In genomic region chr12:22598763-22599161, GRCh38 we compare ENCODE assay signal across 20 cellular contexts.
"Had no signal": no experiment of that assay in that cellular context is flagged by ENCODE, and none has a peak within 500 bp of the region (broad histone marks: within the 10 kb centered on the region; RNA-seq: fewer than 3 reads in every experiment).

No MANE protein-coding gene starts in this region.

- H3K27ac ChIP-seq: pancreas, prostate gland, tibial nerve had no signal

- ATAC-seq: activated CD8-positive, alpha-beta T cell treated with anti-CD3 and anti-CD28 coated beads for 36 hours; activated T-cell treated with anti-CD3 and anti-CD28 coated beads, Interleukin-2, amount 50 U/mL, for 4 hours; activated T-helper 17 cell treated with anti-CD3 and anti-CD28 coated beads, Interleukin-2, amount 50 U/mL, for 72 hours; T-cell had no signal

- H3K4me1 ChIP-seq: pancreas, prostate gland, tibial nerve had no signal

- FAIRE-seq: frontal cortex, pancreas had no signal

- H3K9me3 ChIP-seq: pancreas, prostate gland had no signal

- DNase-seq: activated B cell treated with CpG ODN at 0.5 μM for 24 hours; activated CD4-positive, alpha-beta T cell treated with anti-CD3 and anti-CD28 coated beads, Interleukin-2, amount 50 U/mL, for 1 hour; activated CD8-positive, alpha-beta T cell treated with anti-CD3 and anti-CD28 coated beads for 36 hours; activated gamma-delta T cell treated with Interleukin-2 at 50 U/mL for 16 hours; activated naive CD4-positive, alpha-beta T cell treated with anti-CD3 and anti-CD28 coated beads, Interleukin-2, amount 50 U/mL, for 16 hours; activated T-cell treated with anti-CD3 and anti-CD28 coated beads, Interleukin-2, amount 50 U/mL, for 4 hours; amygdala; central memory CD4-positive, alpha-beta T cell; endodermal cell; glutamatergic neuron; islet precursor cell; naive B cell; pancreas; stimulated activated naive CD4-positive, alpha-beta T cell; T-cell had no signal

- H3K36me3 ChIP-seq: pancreas, prostate gland, tibial nerve had no signal

- H3K4me3 ChIP-seq: lung, pancreas, prostate gland, tibial nerve had no signal

- H3K27me3 ChIP-seq: pancreas, tibial nerve had no signal
